ENCODE assay signal across 27 cellular contexts in the genomic region with DNA sequence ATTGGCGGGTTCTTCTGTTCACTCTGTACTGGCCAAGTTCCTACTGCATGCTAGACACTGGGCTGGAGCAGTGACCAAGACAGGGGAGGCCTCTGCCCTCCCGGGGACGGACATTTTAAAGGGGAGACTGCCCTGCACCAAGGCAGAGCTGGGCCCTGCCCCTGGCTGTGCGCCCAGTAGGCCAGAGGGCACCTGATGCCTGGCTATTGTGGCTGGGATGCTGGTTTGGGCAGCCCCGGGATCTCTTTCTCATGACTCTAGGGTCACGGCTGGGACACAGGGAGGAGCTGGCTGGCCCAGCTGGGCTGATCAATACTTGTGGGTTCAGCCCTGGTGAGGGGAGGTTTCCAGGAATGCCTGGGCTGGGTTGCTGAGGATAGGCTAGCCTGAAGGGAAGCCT. TPM values are rescaled to one million over a fixed set of nuclear protein-coding genes. Genes with fewer than 3 reads are reported as not detected.
DNase-seq lines count a peak whose midpoint lies in the region; ATAC-seq, FAIRE-seq and TF ChIP-seq lines count a peak whose summit lies in the region.
"Had no signal": no experiment of that assay in that cellular context is flagged by ENCODE, and none has a peak within 500 bp of the region (broad histone marks: within the 10 kb centered on the region; RNA-seq: fewer than 3 reads in every experiment).

No MANE protein-coding gene starts in this region.

- no peaks in the 10 kb centered on the region for H3K27me3 ChIP-seq in gastroesophageal sphincter
- no peaks in the 10 kb centered on the region for H3K27me3 ChIP-seq in subcutaneous abdominal adipose tissue (ENCODE audit: control insufficient read depth in 5 of 5, insufficient read depth in 4 of 5, low read length in 5 of 5)
- H3K27me3 ChIP-seq: esophagus muscularis mucosa, Peyer's patch had no signal

- H3K9me3 Mint-ChIP-seq in activated CD4-positive, alpha-beta T cell treated with anti-CD3 and anti-CD28 coated beads, Interleukin-2, amount 10 ng/mL, durations not matched to agents 7 days and 5 days = no peaks in the 10 kb centered on the region
- no peaks in the 10 kb centered on the region for H3K9me3 Mint-ChIP-seq in activated CD4-positive, alpha-beta T cell treated with anti-CD3 and anti-CD28 coated beads, Interleukin-2, amount 10 ng/mL, durations not matched to agents 24 days and 14 days
- H3K9me3 Mint-ChIP-seq: activated naive CD4-positive, alpha-beta T cell treated with anti-CD3 and anti-CD28 coated beads, Interleukin-2, amount 10 ng/mL, durations not matched to agents 7 days and 5 days; brain; stimulated activated naive B cell treated with anti-CD40 and anti-IgM and Interleukin-4, amounts not matched to agents 10 μg/mL and 1 μg/mL and 100 μg/mL, for 72 hours had no signal

- H3K36me3 Mint-ChIP-seq in activated CD4-positive, alpha-beta T cell treated with anti-CD3 and anti-CD28 coated beads, Interleukin-2, amount 10 ng/mL, durations not matched to agents 7 days and 5 days (ENCODE audit: low read depth) = peaks cover 13% of the 10 kb centered on the region
- peaks cover 27% of the 10 kb centered on the region for H3K36me3 Mint-ChIP-seq in activated CD4-positive, alpha-beta T cell treated with anti-CD3 and anti-CD28 coated beads, Interleukin-2, amount 10 ng/mL, durations not matched to agents 24 days and 14 days (ENCODE audit: low read depth)

- intact Hi-C loops in activated CD4-positive, alpha-beta T cell treated with anti-CD3 and anti-CD28 coated beads, Interleukin-2, amount 10 ng/mL, durations not matched to agents 24 days and 14 days (cut with micrococcal nuclease) = no loop called here
- intact Hi-C loops in kidney (cut with DNase I) = no loop called here

- TF ChIP-seq EP300 in gastroesophageal sphincter (IDR thresholded peaks at IDR 0.05) = no peak

- CTCF ChIA-PET in activated CD4-positive, alpha-beta T cell treated with anti-CD3 and anti-CD28 coated beads, Interleukin-2, amount 10 ng/mL, durations not matched to agents 7 days and 5 days (lab: Charles Lee) = interaction anchor here (1.0 kb wide), 1 partner anchor 11 kb away, joined by 3 read pairs; no protein-coding TSS in a partner anchor

- H3K9me3 ChIP-seq in gastroesophageal sphincter (no peaks in the 10 kb centered on the region), subcutaneous abdominal adipose tissue (ENCODE audit: control insufficient read depth in 5 of 5, low read length in 5 of 5) (no peaks in the 10 kb centered on the region), kidney (ENCODE audit: control insufficient read depth in 1 of 2, low read length in 2 of 2) (no peaks in the 10 kb centered on the region)
- H3K9me3 ChIP-seq: esophagus muscularis mucosa, mucosa of descending colon, Peyer's patch had no signal

- no peak for FAIRE-seq in kidney (lab: Jason Lieb, UNC)
- FAIRE-seq: GM18507, HTR-8/SVneo had no signal

- peak overlapping the region; percentile 51 for H3K27ac Mint-ChIP-seq in activated CD4-positive, alpha-beta T cell treated with anti-CD3 and anti-CD28 coated beads, Interleukin-2, amount 10 ng/mL, durations not matched to agents 7 days and 5 days
- H3K27ac Mint-ChIP-seq in activated CD4-positive, alpha-beta T cell treated with anti-CD3 and anti-CD28 coated beads, Interleukin-2, amount 10 ng/mL, durations not matched to agents 24 days and 14 days = no peak overlapping the region

- peaks cover 0 to 29% of the 10 kb centered on the region in 2 donors for H3K36me3 ChIP-seq in gastroesophageal sphincter
- H3K36me3 ChIP-seq in subcutaneous abdominal adipose tissue (ENCODE audit: control insufficient read depth in 5 of 5, insufficient read depth in 5 of 5, low read length in 5 of 5) = peaks cover 0 to 69% (median 66%) of the 10 kb centered on the region in 5 donors
- H3K36me3 ChIP-seq in kidney (ENCODE audit: control insufficient read depth in 1 of 2, insufficient read depth in 2 of 2, low read length in 2 of 2) = no peaks in the 10 kb centered on the region

- H3K27ac ChIP-seq in gastroesophageal sphincter (no peak overlapping the region), subcutaneous abdominal adipose tissue (ENCODE audit: low read depth, low read length) (peak overlapping the region; percentile 100), kidney (ENCODE audit: low read depth in 2 of 2, low read length in 2 of 2) (no peak overlapping the region)
- H3K27ac ChIP-seq: esophagus muscularis mucosa, Peyer's patch had no signal

- H3K27me3 Mint-ChIP-seq in activated CD4-positive, alpha-beta T cell treated with anti-CD3 and anti-CD28 coated beads, Interleukin-2, amount 10 ng/mL, durations not matched to agents 7 days and 5 days = no peaks in the 10 kb centered on the region
- no peaks in the 10 kb centered on the region for H3K27me3 Mint-ChIP-seq in activated CD4-positive, alpha-beta T cell treated with anti-CD3 and anti-CD28 coated beads, Interleukin-2, amount 10 ng/mL, durations not matched to agents 24 days and 14 days
- H3K27me3 Mint-ChIP-seq: activated naive CD4-positive, alpha-beta T cell treated with anti-CD3 and anti-CD28 coated beads, Interleukin-2, amount 10 ng/mL, durations not matched to agents 7 days and 5 days; stimulated activated naive B cell treated with anti-CD40 and anti-IgM and Interleukin-4, amounts not matched to agents 10 μg/mL and 1 μg/mL and 100 μg/mL, for 72 hours had no signal

- 43 to 100% methylated on average over 1 of the region's 6 CpGs for whole genome bisulfite sequencing in gastroesophageal sphincter (ENCODE audit: low coverage in 1 of 2), 2 donors

- H3K4me1 Mint-ChIP-seq in activated CD4-positive, alpha-beta T cell treated with anti-CD3 and anti-CD28 coated beads, Interleukin-2, amount 10 ng/mL, durations not matched to agents 7 days and 5 days = no peaks in the 10 kb centered on the region
- H3K4me1 Mint-ChIP-seq in activated CD4-positive, alpha-beta T cell treated with anti-CD3 and anti-CD28 coated beads, Interleukin-2, amount 10 ng/mL, durations not matched to agents 24 days and 14 days = no peaks in the 10 kb centered on the region
- H3K4me1 Mint-ChIP-seq: activated naive CD4-positive, alpha-beta T cell treated with anti-CD3 and anti-CD28 coated beads, Interleukin-2, amount 10 ng/mL, durations not matched to agents 7 days and 5 days had no signal

- peak; percentile 52 for ATAC-seq in gastroesophageal sphincter
- ATAC-seq: mucosa of descending colon; stimulated activated naive B cell treated with anti-CD40 and anti-IgM and Interleukin-4, amounts not matched to agents 10 μg/mL and 1 μg/mL and 100 μg/mL, for 72 hours had no signal

- POLR2A ChIA-PET in activated CD4-positive, alpha-beta T cell treated with anti-CD3 and anti-CD28 coated beads, Interleukin-2, amount 10 ng/mL, durations not matched to agents 7 days and 5 days (lab: Charles Lee) = no interaction called here

- H3K4me1 ChIP-seq in gastroesophageal sphincter (peaks cover 0 to 10% (median 3%) of the 10 kb centered on the region in 3 donors), subcutaneous abdominal adipose tissue (ENCODE audit: control insufficient read depth in 5 of 5, insufficient read depth in 5 of 5, low read length in 5 of 5) (peaks cover 10 to 98% (median 84%) of the 10 kb centered on the region in 5 donors), kidney (ENCODE audit: control insufficient read depth in 1 of 2, insufficient read depth in 1 of 2, low read depth in 1 of 2, low read length in 2 of 2) (no peaks in the 10 kb centered on the region)
- H3K4me1 ChIP-seq: Peyer's patch had no signal

- DNase-seq in activated CD4-positive, alpha-beta T cell treated with anti-CD3 and anti-CD28 coated beads, Interleukin-2, amount 10 ng/mL, durations not matched to agents 7 days and 5 days = no peak
- no peak for DNase-seq in activated CD4-positive, alpha-beta T cell treated with anti-CD3 and anti-CD28 coated beads, Interleukin-2, amount 10 ng/mL, durations not matched to agents 24 days and 14 days
- DNase-seq in midbrain (lab: John Stamatoyannopoulos, UW) = peak; percentile 28
- no peak for DNase-seq in kidney
- DNase-seq in stimulated activated CD8-positive, alpha-beta memory T cell treated with anti-CD3 and anti-CD28 coated beads, Interleukin-4, amount 100 ng/mL, for 48 hours = no peak
- DNase-seq in MV-4-11 (lab: John Stamatoyannopoulos, UW) = no peak
- DNase-seq: activated CD4-positive, alpha-beta T cell treated with anti-CD3 and anti-CD28 coated beads for 4 hours; activated naive CD4-positive, alpha-beta T cell treated with anti-CD3 and anti-CD28 coated beads, Interleukin-2, amount 10 ng/mL, durations not matched to agents 7 days and 5 days; DMS53; HCEC 1CT; islet precursor cell; mucosa of descending colon; NCI-H1417 treated with DMSO at 0.1 percent for 48 hours; NCI-H2171; NCI-H748 treated with DMSO at 0.1 percent for 48 hours; occipital lobe; Peyer's patch; stimulated activated naive B cell treated with anti-CD40 and anti-IgM and Interleukin-4, amounts not matched to agents 10 μg/mL and 1 μg/mL and 100 μg/mL, for 72 hours had no signal

- H3K9ac ChIP-seq in subcutaneous abdominal adipose tissue (ENCODE audit: low read length in 5 of 5) (peak overlapping the region; percentile 68 to 96 (median 78)), kidney (ENCODE audit: low read length in 2 of 2) (no peak overlapping the region)

- no peak overlapping the region for H3K4me3 Mint-ChIP-seq in activated CD4-positive, alpha-beta T cell treated with anti-CD3 and anti-CD28 coated beads, Interleukin-2, amount 10 ng/mL, durations not matched to agents 7 days and 5 days
- H3K4me3 Mint-ChIP-seq in activated CD4-positive, alpha-beta T cell treated with anti-CD3 and anti-CD28 coated beads, Interleukin-2, amount 10 ng/mL, durations not matched to agents 24 days and 14 days = no peak overlapping the region
- H3K4me3 Mint-ChIP-seq: activated naive CD4-positive, alpha-beta T cell treated with anti-CD3 and anti-CD28 coated beads, Interleukin-2, amount 10 ng/mL, durations not matched to agents 7 days and 5 days; brain; stimulated activated naive B cell treated with anti-CD40 and anti-IgM and Interleukin-4, amounts not matched to agents 10 μg/mL and 1 μg/mL and 100 μg/mL, for 72 hours had no signal

- no peak for TF ChIP-seq POLR2A in gastroesophageal sphincter (IDR thresholded peaks at IDR 0.05)

- H3K4me3 ChIP-seq in gastroesophageal sphincter (no peak overlapping the region), subcutaneous abdominal adipose tissue (ENCODE audit: low read depth in 1 of 5, low read length in 5 of 5) (peak overlapping the region; percentile 68 to 94 (median 79)), kidney (ENCODE audit: low read length in 2 of 2) (no peak overlapping the region)
- H3K4me3 ChIP-seq: esophagus muscularis mucosa, mucosa of descending colon, Peyer's patch, smooth muscle cell had no signal

- no peak for TF ChIP-seq CTCF in gastroesophageal sphincter (IDR thresholded peaks at IDR 0.05)
- TF ChIP-seq CTCF in kidney (IDR thresholded peaks at IDR 0.05; ENCODE audit: borderline replicate concordance, extremely low read depth, insufficient read depth) = no peak

RNA-seq across cellular contexts. Expression of gene LIPE, which starts 17.7 kb away (rescaled TPM):
- total RNA-seq in activated CD4-positive, alpha-beta T cell treated with anti-CD3 and anti-CD28 coated beads, Interleukin-2, amount 10 ng/mL, durations not matched to agents 7 days and 5 days = 10 to 100 TPM; 27.7 to 29.5 TPM
- total RNA-seq in activated CD4-positive, alpha-beta T cell treated with anti-CD3 and anti-CD28 coated beads, Interleukin-2, amount 10 ng/mL, durations not matched to agents 24 days and 14 days = 35.0 and 39.1 TPM in 2 replicates
- total RNA-seq in gastroesophageal sphincter (10 to 100 TPM in 1 of 4 donors, 1 to 10 TPM in 3; 3.4 to 15.3 (median 6.6) TPM), kidney (8.9 TPM)
- polyA plus RNA-seq in kidney (ENCODE audit: insufficient read depth, low read depth, low replicate concordance) = 9.9 TPM
- total RNA-seq: A172 had no signal

RNA-seq across cellular contexts. Expression of gene CNFN, which starts 19.4 kb away (rescaled TPM):
- not detected for total RNA-seq in activated CD4-positive, alpha-beta T cell treated with anti-CD3 and anti-CD28 coated beads, Interleukin-2, amount 10 ng/mL, durations not matched to agents 7 days and 5 days
- not detected in 2 replicates for total RNA-seq in activated CD4-positive, alpha-beta T cell treated with anti-CD3 and anti-CD28 coated beads, Interleukin-2, amount 10 ng/mL, durations not matched to agents 24 days and 14 days
- total RNA-seq in gastroesophageal sphincter (10 to 100 TPM in 1 of 4 donors, 1 to 10 TPM in 1, not detected in 2; 1.7 to 17.5 TPM), kidney (2.2 TPM)
- 4.9 TPM for polyA plus RNA-seq in kidney (ENCODE audit: insufficient read depth, low read depth, low replicate concordance)
- total RNA-seq: occipital lobe had no signal

RNA-seq across cellular contexts. Expression of gene CXCL17, which starts 33.3 kb away (rescaled TPM):
- not detected for total RNA-seq in activated CD4-positive, alpha-beta T cell treated with anti-CD3 and anti-CD28 coated beads, Interleukin-2, amount 10 ng/mL, durations not matched to agents 7 days and 5 days
- not detected in 2 replicates for total RNA-seq in activated CD4-positive, alpha-beta T cell treated with anti-CD3 and anti-CD28 coated beads, Interleukin-2, amount 10 ng/mL, durations not matched to agents 24 days and 14 days
- total RNA-seq in gastroesophageal sphincter (1 to 10 TPM in 1 of 4 donors, not detected in 3; 6.5 TPM), kidney (not detected)
- not detected for polyA plus RNA-seq in kidney (ENCODE audit: insufficient read depth, low read depth, low replicate concordance)
- total RNA-seq: A172, dermis microvascular lymphatic vessel endothelial cell, mucosa of descending colon, Peyer's patch, smooth muscle cell had no signal
- polyA plus RNA-seq: smooth muscle cell had no signal

Comparison
In these comparisons a context has a peak if more than half of its experiments do, and no peak if none do; other contexts are left out.
1. H3K4me3 ChIP-seq: peak in subcutaneous abdominal adipose tissue (5 of 5); none in gastroesophageal sphincter (0 of 2) and kidney (0 of 2).
2. H3K9ac ChIP-seq: peak in subcutaneous abdominal adipose tissue (5 of 5); none in kidney (0 of 2).